Comparison of ENCODE assay signal across 9 cellular contexts in genomic region chr4:28686618-28687017, GRCh38.
A peak's percentile ranks its signal among the peaks of the same experiment; 100 is the strongest.
DNase-seq lines count a peak whose midpoint lies in the region; ATAC-seq, FAIRE-seq and TF ChIP-seq lines count a peak whose summit lies in the region.
"Had no signal": no experiment of that assay in that cellular context is flagged by ENCODE, and none has a peak within 500 bp of the region (broad histone marks: within the 10 kb centered on the region; RNA-seq: fewer than 3 reads in every experiment).

No MANE protein-coding gene starts in this region.

- intact Hi-C loops in mucosa of descending colon (cut with DNase I, micrococcal nuclease) = no loop called here

- no peak overlapping the region for H3K4me3 ChIP-seq in bronchial epithelial cell (ENCODE audit: low read depth, low read length)
- H3K4me3 ChIP-seq in mucosa of descending colon = no peak overlapping the region
- H3K4me3 ChIP-seq: skin epidermis had no signal

- no peaks in the 10 kb centered on the region for H3K36me3 ChIP-seq in bronchial epithelial cell (ENCODE audit: control insufficient read depth, insufficient read depth, low read length)
- H3K36me3 ChIP-seq in mucosa of descending colon (ENCODE audit: low read depth) = no peaks in the 10 kb centered on the region

- FAIRE-seq in bronchial epithelial cell (lab: Jason Lieb, UNC) = no peak

- H3K27me3 ChIP-seq in bronchial epithelial cell (ENCODE audit: control insufficient read depth, insufficient read depth, low read length) = no peaks in the 10 kb centered on the region

- DNase-seq in NCI-H510A treated with DMSO at 0.1 percent for 48 hours (lab: John Stamatoyannopoulos, UW) (peak; percentile 4), NCI-H510A (lab: John Stamatoyannopoulos, UW) (no peak), M059J (ENCODE audit: low read depth) (peak; percentile 25), bronchial epithelial cell (ENCODE audit: low read depth) (peak; percentile 28), mucosa of descending colon (peak in 1 of 3 donors; percentile 5)
- no peak for DNase-seq in activated CD4-positive, alpha-beta T cell treated with anti-CD3 and anti-CD28 coated beads, Interleukin-2, amount 50 U/mL, for 4 hours

- ATAC-seq in mucosa of descending colon = peak; percentile 33
- no peak for ATAC-seq in GM18517 (IDR thresholded peaks at IDR 0.05; ENCODE audit: unreplicated experiment)
- ATAC-seq in GM21825 (IDR thresholded peaks at IDR 0.05; ENCODE audit: unreplicated experiment) = no peak

- H3K9me3 ChIP-seq in mucosa of descending colon = no peaks in the 10 kb centered on the region

- peak; percentile 56 for TF ChIP-seq CTCF in bronchial epithelial cell (IDR thresholded peaks at IDR 0.05; ENCODE audit: insufficient read depth, low read length, severe bottlenecking)
- no peak for TF ChIP-seq CTCF in mucosa of descending colon (IDR thresholded peaks at IDR 0.05)

- no peaks in the 10 kb centered on the region for H3K4me1 ChIP-seq in mucosa of descending colon (ENCODE audit: low read depth)

Comparison
In these comparisons a context has a peak if more than half of its experiments do, and no peak if none do; other contexts are left out.
1. DNase-seq: peak in NCI-H510A treated with DMSO at 0.1 percent for 48 hours (single experiment), M059J (single experiment) and bronchial epithelial cell (single experiment); none in NCI-H510A (single experiment) and activated CD4-positive, alpha-beta T cell treated with anti-CD3 and anti-CD28 coated beads, Interleukin-2, amount 50 U/mL, for 4 hours (0 of 2).